ENCODE assay signal across 29 cellular contexts in genomic region chr9:109904666-109905065, GRCh38.
DNase-seq lines count a peak whose midpoint lies in the region; ATAC-seq, FAIRE-seq and TF ChIP-seq lines count a peak whose summit lies in the region.
"Had no signal": no experiment of that assay in that cellular context is flagged by ENCODE, and none has a peak within 500 bp of the region (broad histone marks: within the 10 kb centered on the region; RNA-seq: fewer than 3 reads in every experiment).

No MANE protein-coding gene starts in this region.

- H3F3A ChIP-seq in OCI-LY1 (ENCODE audit: insufficient read depth, low read length): peaks cover 9% of the 10 kb centered on the region; the same call in 1 of the 2 replicates

- H3K27ac ChIP-seq in OCI-LY1 (ENCODE audit: low read depth, low read length, poor library complexity, severe bottlenecking): peak overlapping the region; percentile 98
- H3K27ac ChIP-seq: cardiac muscle cell, coronary artery, KMS-11, SJCRH30 had no signal

- H3K9me2 ChIP-seq in OCI-LY1 (ENCODE audit: low read depth, low read length): no peaks in the 10 kb centered on the region

- DNase-seq in EL (peak; percentile 29), fibroblast of gingiva (ENCODE audit: low read depth) (peak; percentile 85), frontal cortex (ENCODE audit: low spot score in 2 of 2) (no peak), NCI-H2029 treated with DMSO at 0.1 percent for 48 hours (lab: John Stamatoyannopoulos, UW) (no peak), NCI-H774 (lab: John Stamatoyannopoulos, UW) (no peak)
- DNase-seq: activated CD4-positive, alpha-beta T cell treated with anti-CD3 and anti-CD28 coated beads for 36 hours; activated CD8-positive, alpha-beta T cell treated with anti-CD3 and anti-CD28 coated beads, Interleukin-2, amount 10 ng/mL, durations not matched to agents 7 days and 5 days; anterior cingulate cortex; CD4-positive, CD25-positive, alpha-beta regulatory T cell; DND-41; effector memory CD4-positive, alpha-beta T cell; naive thymus-derived CD8-positive, alpha-beta T cell; NCI-H1436 treated with DMSO at 0.1 percent for 48 hours; NCI-H2107; nucleus accumbens; SJCRH30; stimulated activated CD4-positive, alpha-beta T cell treated with anti-CD3 and anti-CD28 coated beads, Interleukin-1b, Interleukin-23, amount 100 ng/mL, for 48 hours; trophoblast cell had no signal

- H4K20me1 ChIP-seq in OCI-LY1 (ENCODE audit: insufficient read depth, low read length): no peaks in the 10 kb centered on the region

- no peaks in the 10 kb centered on the region for H3K79me2 ChIP-seq in OCI-LY1 (ENCODE audit: insufficient read depth, low read length)

- H3K9ac ChIP-seq in OCI-LY1 (ENCODE audit: low read length): peak overlapping the region; percentile 42; the same call in 1 of the 2 replicates
- H3K9ac ChIP-seq: KMS-11 had no signal

- H3K27me3 ChIP-seq in OCI-LY1 (ENCODE audit: insufficient read depth, low read length): no peaks in the 10 kb centered on the region
- H3K27me3 ChIP-seq: cardiac muscle cell, SJCRH30 had no signal

- no peak overlapping the region for H3K4me3 Mint-ChIP-seq in stimulated activated memory B cell treated with anti-CD40 and anti-IgM and Interleukin-4, amounts not matched to agents 10 μg/mL and 1 μg/mL and 100 μg/mL, for 72 hours
- H3K4me3 Mint-ChIP-seq: activated CD4-positive, alpha-beta T cell treated with anti-CD3 and anti-CD28 coated beads for 36 hours; activated CD8-positive, alpha-beta T cell treated with anti-CD3 and anti-CD28 coated beads, Interleukin-2, amount 10 ng/mL, durations not matched to agents 7 days and 5 days; CD4-positive, CD25-positive, alpha-beta regulatory T cell; naive thymus-derived CD8-positive, alpha-beta T cell; T-helper 1 cell treated with Interleukin-12 subunit alpha and Interleukin-12 subunit beta and Interleukin-4 antibody, amounts not matched to agents 30 μg/mL and 1 μg/mL, for 36 hours had no signal

- no peaks in the 10 kb centered on the region for H3K36me3 Mint-ChIP-seq in stimulated activated memory B cell treated with anti-CD40 and anti-IgM and Interleukin-4, amounts not matched to agents 10 μg/mL and 1 μg/mL and 100 μg/mL, for 72 hours
- H3K36me3 Mint-ChIP-seq: CD4-positive, CD25-positive, alpha-beta regulatory T cell; naive thymus-derived CD8-positive, alpha-beta T cell had no signal

- no peak overlapping the region for H3K4me3 ChIP-seq in OCI-LY1 (ENCODE audit: low read depth, low read length, poor library complexity, severe bottlenecking)
- H3K4me3 ChIP-seq: cardiac muscle cell, coronary artery, GM12878, SJCRH30, smooth muscle cell had no signal

- H3K27ac Mint-ChIP-seq in stimulated activated memory B cell treated with anti-CD40 and anti-IgM and Interleukin-4, amounts not matched to agents 10 μg/mL and 1 μg/mL and 100 μg/mL, for 72 hours: peak overlapping the region; percentile 50
- H3K27ac Mint-ChIP-seq: activated CD4-positive, alpha-beta T cell treated with anti-CD3 and anti-CD28 coated beads for 36 hours; activated CD8-positive, alpha-beta T cell treated with anti-CD3 and anti-CD28 coated beads, Interleukin-2, amount 10 ng/mL, durations not matched to agents 7 days and 5 days; activated naive CD4-positive, alpha-beta T cell treated with anti-CD3 and anti-CD28 coated beads, Interleukin-2, amount 50 U/mL, for 72 hours; activated T-helper 2 cell treated with anti-CD3 and anti-CD28 coated beads, Interferon-gamma antibody, Interleukin-2, Interleukin-4, amounts not matched to agents 10 μg/mL and 5 μg/mL and 100 μg/mL, durations not matched to agents 14 hours and 24 hours and 36 hours; CD4-positive, CD25-positive, alpha-beta regulatory T cell; naive thymus-derived CD8-positive, alpha-beta T cell; T-helper 1 cell treated with Interleukin-12 subunit alpha and Interleukin-12 subunit beta and Interleukin-4 antibody, amounts not matched to agents 30 μg/mL and 1 μg/mL, for 36 hours had no signal

- H3K4me1 ChIP-seq in OCI-LY1 (ENCODE audit: insufficient read depth, low read length, severe bottlenecking): peaks cover 61% of the 10 kb centered on the region

- peaks cover 23% of the 10 kb centered on the region for H3K4me1 Mint-ChIP-seq in stimulated activated memory B cell treated with anti-CD40 and anti-IgM and Interleukin-4, amounts not matched to agents 10 μg/mL and 1 μg/mL and 100 μg/mL, for 72 hours

- no peaks in the 10 kb centered on the region for H3K9me3 ChIP-seq in OCI-LY1 (ENCODE audit: low read length)
- H3K9me3 ChIP-seq: SJCRH30 had no signal

- H3K36me3 ChIP-seq in OCI-LY1 (ENCODE audit: insufficient read depth, low read length): no peaks in the 10 kb centered on the region
- H3K36me3 ChIP-seq: cardiac muscle cell had no signal

- no peak for FAIRE-seq in frontal cortex (lab: Jason Lieb, UNC)
- FAIRE-seq: GM12878, keratinocyte had no signal

- no peaks in the 10 kb centered on the region for H3K27me3 Mint-ChIP-seq in stimulated activated memory B cell treated with anti-CD40 and anti-IgM and Interleukin-4, amounts not matched to agents 10 μg/mL and 1 μg/mL and 100 μg/mL, for 72 hours
- H3K27me3 Mint-ChIP-seq: activated CD4-positive, alpha-beta T cell treated with anti-CD3 and anti-CD28 coated beads for 36 hours had no signal

- no peaks in the 10 kb centered on the region for H3K9me3 Mint-ChIP-seq in stimulated activated memory B cell treated with anti-CD40 and anti-IgM and Interleukin-4, amounts not matched to agents 10 μg/mL and 1 μg/mL and 100 μg/mL, for 72 hours
- H3K9me3 Mint-ChIP-seq: activated T-helper 2 cell treated with anti-CD3 and anti-CD28 coated beads, Interferon-gamma antibody, Interleukin-2, Interleukin-4, amounts not matched to agents 10 μg/mL and 5 μg/mL and 100 μg/mL, durations not matched to agents 14 hours and 24 hours and 36 hours; CD4-positive, CD25-positive, alpha-beta regulatory T cell; naive thymus-derived CD8-positive, alpha-beta T cell; T-helper 1 cell treated with Interleukin-12 subunit alpha and Interleukin-12 subunit beta and Interleukin-4 antibody, amounts not matched to agents 30 μg/mL and 1 μg/mL, for 36 hours had no signal

- H3K4me2 ChIP-seq in OCI-LY1 (ENCODE audit: low read length): peak overlapping the region; percentile 28; the same call in 1 of the 2 replicates
- H3K4me2 ChIP-seq: KMS-11, smooth muscle cell had no signal

- no peak for TF ChIP-seq CTCF in OCI-LY1 (IDR thresholded peaks at IDR 0.05; ENCODE audit: low read length)

- 0 out of 2 replicates have a peak overlapping the region, but pooled peaks have one; percentile 3 for H2AFZ ChIP-seq in OCI-LY1 (ENCODE audit: low read length)

- no peak for ATAC-seq in stimulated activated memory B cell treated with anti-CD40 and anti-IgM and Interleukin-4, amounts not matched to agents 10 μg/mL and 1 μg/mL and 100 μg/mL, for 72 hours
- ATAC-seq: activated CD4-positive, alpha-beta T cell treated with anti-CD3 and anti-CD28 coated beads for 36 hours; activated CD8-positive, alpha-beta T cell treated with anti-CD3 and anti-CD28 coated beads, Interleukin-2, amount 10 ng/mL, durations not matched to agents 7 days and 5 days; activated naive CD4-positive, alpha-beta T cell treated with anti-CD3 and anti-CD28 coated beads, Interleukin-2, amount 50 U/mL, for 72 hours; GM12878; naive thymus-derived CD8-positive, alpha-beta T cell had no signal

Comparison
In these comparisons a context has a peak if more than half of its experiments do, and no peak if none do; other contexts are left out.
1. DNase-seq: peak in EL (single experiment) and fibroblast of gingiva (single experiment); none in frontal cortex (0 of 2), NCI-H2029 treated with DMSO at 0.1 percent for 48 hours (single experiment) and NCI-H774 (single experiment).